9 cellular contexts compared by ENCODE assay signal in the genomic region with DNA sequence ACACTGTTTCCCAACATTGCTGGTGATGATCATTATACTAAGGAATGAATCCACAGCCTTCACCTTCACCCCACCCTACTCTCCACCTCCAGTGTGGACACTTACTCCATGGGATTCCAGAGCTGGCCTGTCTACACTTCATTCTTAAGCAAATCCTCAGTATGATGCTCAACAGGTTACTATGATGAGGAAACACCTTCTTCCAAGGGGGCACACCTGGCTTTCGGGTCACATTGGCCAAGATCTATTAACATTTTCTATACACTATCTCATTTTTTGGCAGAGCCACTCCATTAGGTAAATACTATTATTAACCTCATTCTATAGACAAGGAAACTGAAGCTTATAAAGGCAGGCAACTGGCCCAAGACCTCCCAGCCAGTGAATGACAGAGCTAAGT. TPM values are rescaled to one million over a fixed set of nuclear protein-coding genes. Genes with fewer than 3 reads are reported as not detected.
"Had no signal": no experiment of that assay in that cellular context is flagged by ENCODE, and none has a peak within 500 bp of the region (broad histone marks: within the 10 kb centered on the region; RNA-seq: fewer than 3 reads in every experiment).

No MANE protein-coding gene starts in this region.

- DNase-seq: GDM1, GF-D8 had no signal

- FAIRE-seq: G401.6, GM12878, GM12891, GM12892, GM18507, GM19239 had no signal

- H3K4me3 ChIP-seq: GM12878 had no signal

RNA-seq across cellular contexts. Expression of a gene that starts 8.0 kb away (rescaled TPM):
- total RNA-seq: G401, GM12878 had no signal

RNA-seq across cellular contexts. Expression of a gene that starts 15.9 kb away (rescaled TPM):
- total RNA-seq: G401, GM12878 had no signal

RNA-seq across cellular contexts. Expression of a gene that starts 23.9 kb away (rescaled TPM):
- total RNA-seq: G401, GM12878 had no signal

RNA-seq across cellular contexts. Expression of a gene that starts 39.8 kb away (rescaled TPM):
- total RNA-seq: G401, GM12878 had no signal
